In the genomic region with DNA sequence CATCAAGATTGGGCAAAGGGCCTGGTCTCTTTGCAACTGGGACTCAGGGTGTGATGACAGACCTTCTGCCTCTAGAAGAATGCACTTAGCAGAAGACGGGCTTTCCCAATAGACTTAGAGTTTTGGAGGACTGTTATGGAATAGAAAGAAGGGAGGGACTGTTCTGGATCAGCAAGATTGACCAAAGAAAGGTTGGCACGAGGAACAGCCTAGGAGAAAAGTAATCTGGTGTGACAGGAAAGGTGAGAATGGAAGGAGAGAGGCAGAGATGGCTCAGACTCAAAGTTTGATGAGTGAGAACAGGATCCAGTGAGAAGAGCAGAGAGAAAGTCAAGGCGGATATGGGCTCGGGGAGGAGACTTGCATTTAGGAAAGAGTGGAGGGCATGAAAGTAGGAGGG, we compare ENCODE assay signal across 30 cellular contexts. TPM values are rescaled to one million over a fixed set of nuclear protein-coding genes. Genes with fewer than 3 reads are reported as not detected.
"Had no signal": no experiment of that assay in that cellular context is flagged by ENCODE, and none has a peak within 500 bp of the region (broad histone marks: within the 10 kb centered on the region; RNA-seq: fewer than 3 reads in every experiment).

No MANE protein-coding gene starts in this region.

- DNase-seq: activated CD4-positive, alpha-beta T cell treated with anti-CD3 and anti-CD28 coated beads, Interleukin-2, amount 10 ng/mL, durations not matched to agents 24 days and 14 days; activated CD4-positive, alpha-beta T cell treated with anti-CD3 and anti-CD28 coated beads, Interleukin-2, amount 50 U/mL, for 4 hours; activated CD8-positive, alpha-beta T cell treated with anti-CD3 and anti-CD28 coated beads for 36 hours; activated effector memory CD4-positive, alpha-beta T cell treated with anti-CD3 and anti-CD28 coated beads, Interleukin-2, amount 50 U/mL, for 16 hours; activated naive CD4-positive, alpha-beta T cell; activated naive CD4-positive, alpha-beta T cell treated with anti-CD3 and anti-CD28 coated beads, Interleukin-2, amount 50 U/mL, for 16 hours; activated naive CD8-positive, alpha-beta T cell treated with anti-CD3 and anti-CD28 coated beads for 36 hours; activated T-cell treated with anti-CD3 and anti-CD28 coated beads, Interleukin-2, amount 50 U/mL, for 1 hour; activated T-cell treated with anti-CD3 and anti-CD28 coated beads, Interleukin-2, amount 50 U/mL, for 72 hours; amniotic stem cell; aorta; brain microvascular endothelial cell; central memory CD4-positive, alpha-beta T cell; NCI-H1048; NCI-H1436 treated with DMSO at 0.1 percent for 48 hours; NCI-H1694 treated with DMSO at 0.1 percent for 48 hours; NCI-H2029; NCI-H345; NCI-H524 treated with DMSO at 0.1 percent for 48 hours; Peyer's patch; SIG-M5; T-cell; T-helper 9 cell had no signal

- H3K36me3 ChIP-seq: brain microvascular endothelial cell, Peyer's patch had no signal

- H3K4me1 ChIP-seq: Peyer's patch had no signal

- H3K4me3 ChIP-seq: Peyer's patch had no signal

- ATAC-seq: activated CD8-positive, alpha-beta T cell treated with anti-CD3 and anti-CD28 coated beads for 36 hours; activated T-cell treated with anti-CD3 and anti-CD28 coated beads, Interleukin-2, amount 50 U/mL, for 72 hours; activated T-helper 17 cell treated with anti-CD3 and anti-CD28 coated beads, Interleukin-2, amount 50 U/mL, for 72 hours; Right ventricle myocardium inferior; SK-N-SH treated with all-trans-retinoic acid at 6 μM for 48 hours; T-cell had no signal

- H3K27me3 ChIP-seq: Peyer's patch had no signal

- H3K9me3 Mint-ChIP-seq: activated T-helper 17 cell treated with anti-CD3 and anti-CD28 coated beads, Interleukin-2, amount 50 U/mL, for 72 hours had no signal

- H3K27ac ChIP-seq: brain microvascular endothelial cell, Peyer's patch, RWPE1 had no signal

- H3K4me3 Mint-ChIP-seq: activated CD4-positive, alpha-beta T cell treated with anti-CD3 and anti-CD28 coated beads, Interleukin-2, amount 10 ng/mL, durations not matched to agents 24 days and 14 days; activated CD8-positive, alpha-beta T cell treated with anti-CD3 and anti-CD28 coated beads for 36 hours; activated naive CD8-positive, alpha-beta T cell treated with anti-CD3 and anti-CD28 coated beads for 36 hours; activated T-cell treated with anti-CD3 and anti-CD28 coated beads, Interleukin-2, amount 50 U/mL, for 72 hours; activated T-helper 17 cell treated with anti-CD3 and anti-CD28 coated beads, Interleukin-2, amount 50 U/mL, for 72 hours; T-cell had no signal

- H3K27ac Mint-ChIP-seq: activated CD4-positive, alpha-beta T cell treated with anti-CD3 and anti-CD28 coated beads, Interleukin-2, amount 10 ng/mL, durations not matched to agents 24 days and 14 days; activated CD8-positive, alpha-beta T cell treated with anti-CD3 and anti-CD28 coated beads for 36 hours; activated naive CD8-positive, alpha-beta T cell treated with anti-CD3 and anti-CD28 coated beads for 36 hours; activated T-cell treated with anti-CD3 and anti-CD28 coated beads, Interleukin-2, amount 50 U/mL, for 72 hours; activated T-helper 17 cell treated with anti-CD3 and anti-CD28 coated beads, Interleukin-2, amount 50 U/mL, for 72 hours; T-cell had no signal

- H3K27me3 Mint-ChIP-seq: activated naive CD8-positive, alpha-beta T cell treated with anti-CD3 and anti-CD28 coated beads for 36 hours; activated T-helper 17 cell treated with anti-CD3 and anti-CD28 coated beads, Interleukin-2, amount 50 U/mL, for 72 hours had no signal

RNA-seq across cellular contexts. Expression of a gene that starts 23.0 kb away (rescaled TPM):
- total RNA-seq: MCF 10A, NCI-H460, Right ventricle myocardium inferior, SK-MEL-5 had no signal
